In genomic region chr16:19289805-19290490, GRCh38 we compare ENCODE assay signal across 20 cellular contexts. TPM values are rescaled to one million over a fixed set of nuclear protein-coding genes. Genes with fewer than 3 reads are reported as not detected.
DNase-seq lines count a peak whose midpoint lies in the region; ATAC-seq and TF ChIP-seq lines count a peak whose summit lies in the region.
"Had no signal": no experiment of that assay in that cellular context is flagged by ENCODE, and none has a peak within 500 bp of the region (broad histone marks: within the 10 kb centered on the region; RNA-seq: fewer than 3 reads in every experiment).

No MANE protein-coding gene starts in this region.

- H3K4me2 ChIP-seq in SK-N-SH: no peak overlapping the region

- peaks cover 0 to 8% of the 10 kb centered on the region in 2 experiments; a peak in 1 of 4 replicates for H3K4me1 ChIP-seq in SK-N-SH (ENCODE audit: control insufficient read depth in 1 of 2, insufficient read depth in 2 of 2, low read depth in 1 of 2, low read length in 1 of 2)
- no peaks in the 10 kb centered on the region for H3K4me1 ChIP-seq in thyroid gland

- H3F3A ChIP-seq in SK-N-SH (replicated peaks; ENCODE audit: insufficient read depth): no peaks in the 10 kb centered on the region

- H3K4me1 Mint-ChIP-seq in activated T-helper 17 cell treated with anti-CD3 and anti-CD28 coated beads, Interleukin-2, amount 50 U/mL, for 72 hours: peaks cover 11% of the 10 kb centered on the region

- H4K20me1 ChIP-seq in SK-N-SH (ENCODE audit: insufficient read depth): no peaks in the 10 kb centered on the region

- H3K4me3 ChIP-seq in SK-N-SH (ENCODE audit: low read depth in 2 of 2, low read length in 1 of 2) (no peak overlapping the region), thyroid gland (replicated peaks in 1 of 3) (no peak overlapping the region)
- H3K4me3 ChIP-seq: HAP-1 had no signal

- no peaks in the 10 kb centered on the region for H3K36me3 ChIP-seq in SK-N-SH (replicated peaks in 1 of 2; ENCODE audit: control insufficient read depth in 1 of 2, insufficient read depth in 2 of 2, low read length in 1 of 2)
- no peaks in the 10 kb centered on the region for H3K36me3 ChIP-seq in thyroid gland
- H3K36me3 ChIP-seq: HAP-1 had no signal

- no peak overlapping the region for H3K4me3 Mint-ChIP-seq in activated T-helper 17 cell treated with anti-CD3 and anti-CD28 coated beads, Interleukin-2, amount 50 U/mL, for 72 hours
- H3K4me3 Mint-ChIP-seq: CD8-positive, alpha-beta T cell; naive thymus-derived CD4-positive, alpha-beta T cell had no signal

- H2AFZ ChIP-seq in SK-N-SH (ENCODE audit: low read depth): no peak overlapping the region

- no peaks in the 10 kb centered on the region for H3K36me3 Mint-ChIP-seq in activated T-helper 17 cell treated with anti-CD3 and anti-CD28 coated beads, Interleukin-2, amount 50 U/mL, for 72 hours (ENCODE audit: low read depth)
- H3K36me3 Mint-ChIP-seq: CD8-positive, alpha-beta T cell had no signal

- POLR2A ChIA-PET in SK-N-SH (lab: Yijun Ruan, JAX) (no interaction called here), HEK293T (lab: Yijun Ruan, JAX) (no interaction called here)

- H3K79me2 ChIP-seq in SK-N-SH (ENCODE audit: insufficient read depth): no peaks in the 10 kb centered on the region

- ATAC-seq in SK-N-SH treated with all-trans-retinoic acid at 6 μM for 48 hours (no peak), GM21717 (IDR thresholded peaks at IDR 0.05; ENCODE audit: unreplicated experiment) (no peak)
- ATAC-seq in activated T-helper 17 cell treated with anti-CD3 and anti-CD28 coated beads, Interleukin-2, amount 50 U/mL, for 72 hours (replicated peaks): no peak
- ATAC-seq: CD8-positive, alpha-beta T cell; naive thymus-derived CD4-positive, alpha-beta T cell; right cardiac atrium had no signal

- TF ChIP-seq CTCF in SK-N-SH (IDR thresholded peaks at IDR 0.05): no peak
- no peak for TF ChIP-seq CTCF in thyroid gland (IDR thresholded peaks at IDR 0.05)

- H3K9me3 Mint-ChIP-seq in activated T-helper 17 cell treated with anti-CD3 and anti-CD28 coated beads, Interleukin-2, amount 50 U/mL, for 72 hours: no peaks in the 10 kb centered on the region
- H3K9me3 Mint-ChIP-seq: CD8-positive, alpha-beta T cell had no signal

- H3K9me3 ChIP-seq in SK-N-SH (no peaks in the 10 kb centered on the region), thyroid gland (no peaks in the 10 kb centered on the region)
- H3K9me3 ChIP-seq: HAP-1 had no signal

- CTCF ChIA-PET in SK-N-SH (lab: Yijun Ruan, JAX): no interaction called here
- CTCF ChIA-PET in HEK293T (lab: Yijun Ruan, JAX): no interaction called here

- TF ChIP-seq POLR2A in thyroid gland (IDR thresholded peaks at IDR 0.05): no peak

- peak; percentile 16 for DNase-seq in SK-N-SH
- peak; percentile 66 for DNase-seq in left kidney (ENCODE audit: low read depth, low spot score)
- DNase-seq in thyroid gland: peak; percentile 14 to 21
- no peak for DNase-seq in HEK293T (ENCODE audit: extremely low spot score)
- no peak for DNase-seq in NCI-H1930 (lab: John Stamatoyannopoulos, UW)
- DNase-seq: activated CD8-positive, alpha-beta memory T cell treated with anti-CD3 and anti-CD28 coated beads for 24 hours; CD8-positive, alpha-beta T cell; GF-D8; naive thymus-derived CD4-positive, alpha-beta T cell; NCI-H1694 treated with DMSO at 0.1 percent for 48 hours; NCI-H774 had no signal

- peak overlapping the region; percentile 23 for H3K27ac Mint-ChIP-seq in activated T-helper 17 cell treated with anti-CD3 and anti-CD28 coated beads, Interleukin-2, amount 50 U/mL, for 72 hours
- H3K27ac Mint-ChIP-seq: CD8-positive, alpha-beta T cell; naive thymus-derived CD4-positive, alpha-beta T cell had no signal

- H3K27ac ChIP-seq in SK-N-SH (ENCODE audit: low read depth in 2 of 2, low read length in 1 of 2) (no peak overlapping the region), thyroid gland (no peak overlapping the region)
- H3K27ac ChIP-seq: VCaP had no signal

- H3K27me3 ChIP-seq in SK-N-SH (ENCODE audit: insufficient read depth): no peaks in the 10 kb centered on the region
- no peaks in the 10 kb centered on the region for H3K27me3 ChIP-seq in thyroid gland

- H3K9ac ChIP-seq in SK-N-SH: no peak overlapping the region

- no peak for TF ChIP-seq RAD21 in SK-N-SH (IDR thresholded peaks at IDR 0.05; ENCODE audit: low read length)

- H3K27me3 Mint-ChIP-seq in activated T-helper 17 cell treated with anti-CD3 and anti-CD28 coated beads, Interleukin-2, amount 50 U/mL, for 72 hours: peaks cover 14% of the 10 kb centered on the region

- intact Hi-C loops in thyroid gland (cut with DNase I): no loop called here

- no peaks in the 10 kb centered on the region for H3K9me2 ChIP-seq in SK-N-SH

- 27% methylated on average over 4 of the region's 7 CpGs for WGBS in SK-N-SH (ENCODE audit: low lambda C conversion rate)
- WGBS in thyroid gland, 2 donors: 32 to 45% methylated on average over 5 to 7 of the region's 7 CpGs

- TF ChIP-seq EP300 in SK-N-SH (IDR thresholded peaks at IDR 0.05; ENCODE audit: borderline replicate concordance in 1 of 2, low read depth in 1 of 2, low read length in 1 of 2): no peak

TF ChIP-seq in SK-N-SH, 30 proteins besides CTCF, POLR2A, EP300 and RAD21 (continues in another document):
- TF ChIP-seq FOSL2 (IDR thresholded peaks at IDR 0.05; ENCODE audit: borderline replicate concordance, low read depth) (no peak), GATA2 (CRISPR knock-in tag; IDR thresholded peaks at IDR 0.05) (no peak), TAF1 (IDR thresholded peaks at IDR 0.05; ENCODE audit: borderline replicate concordance, low read depth, low read length) (no peak), SIN3A (IDR thresholded peaks at IDR 0.05; ENCODE audit: borderline replicate concordance, low read depth, low read length) (no peak), USF2 (IDR thresholded peaks at IDR 0.05; ENCODE audit: borderline replicate concordance, low read depth, low read length) (no peak)

TF ChIP-seq in SK-N-SH treated with all-trans-retinoic acid at 6 μM for 48 hours, 23 proteins besides CTCF, POLR2A, EP300 and RAD21:
- TF ChIP-seq ZNF8 (CRISPR knock-in tag; IDR thresholded peaks at IDR 0.05): no peak
- no peak for TF ChIP-seq ZC3H10 (CRISPR knock-in tag; IDR thresholded peaks at IDR 0.05)
- no peak for TF ChIP-seq ZFP30 (CRISPR knock-in tag; IDR thresholded peaks at IDR 0.05)
- no peak for TF ChIP-seq ISL1 (CRISPR knock-in tag; IDR thresholded peaks at IDR 0.05)

TF ChIP-seq in HEK293T, 16 proteins besides CTCF, POLR2A, EP300 and RAD21:
- no peak for TF ChIP-seq TARDBP (IDR thresholded peaks at IDR 0.05)
- no peak for TF ChIP-seq SUZ12 (IDR thresholded peaks at IDR 0.05)
- no peak for TF ChIP-seq NFRKB (IDR thresholded peaks at IDR 0.05)
- TF ChIP-seq CTBP1 (IDR thresholded peaks at IDR 0.05; ENCODE audit: borderline replicate concordance): no peak
- TF ChIP-seq PKNOX1 (IDR thresholded peaks at IDR 0.05): no peak
- no peak for TF ChIP-seq LEF1 (IDR thresholded peaks at IDR 0.05; ENCODE audit: borderline replicate concordance)
- no peak for TF ChIP-seq SP1 (IDR thresholded peaks at IDR 0.05)
- TF ChIP-seq HDGF (IDR thresholded peaks at IDR 0.05; ENCODE audit: borderline replicate concordance): no peak
- TF ChIP-seq ARNT (IDR thresholded peaks at IDR 0.05): no peak
- TF ChIP-seq BHLHE40 (IDR thresholded peaks at IDR 0.05; ENCODE audit: borderline replicate concordance): no peak
- TF ChIP-seq ZNF384 (IDR thresholded peaks at IDR 0.05): no peak
- no peak for TF ChIP-seq FOXK2 (IDR thresholded peaks at IDR 0.05)
- TF ChIP-seq FOXM1 (IDR thresholded peaks at IDR 0.05; ENCODE audit: borderline replicate concordance): no peak
- TF ChIP-seq ELF4 (IDR thresholded peaks at IDR 0.05): no peak
- TF ChIP-seq FOXA1 (IDR thresholded peaks at IDR 0.05): no peak
- TF ChIP-seq L3MBTL2 (conservative IDR thresholded peaks at IDR 0.05): no peak

RNA-seq across cellular contexts. Expression of gene CLEC19A, which starts 4.4 kb away (rescaled TPM):
- not detected in 2 replicates for polyA plus RNA-seq in SK-N-SH (2012; rRNA removed)
- polyA plus RNA-seq in SK-N-SH (2012; cell fraction: cytosol; rRNA removed): not detected in 2 replicates
- polyA plus RNA-seq in SK-N-SH (2012; cell fraction: nucleus; rRNA removed): not detected in 2 replicates
- total RNA-seq in activated T-helper 17 cell treated with anti-CD3 and anti-CD28 coated beads, Interleukin-2, amount 50 U/mL, for 72 hours: not detected
- not detected for total RNA-seq in thyroid gland
- total RNA-seq: CD8-positive, alpha-beta T cell; chondrocyte; lung microvascular endothelial cell; naive thymus-derived CD4-positive, alpha-beta T cell; right cardiac atrium; RPMI7951 had no signal
- polyA plus RNA-seq: naive thymus-derived CD4-positive, alpha-beta T cell; right cardiac atrium had no signal

Comparison
In these comparisons a context has a peak if more than half of its experiments do, and no peak if none do; other contexts are left out.
1. DNase-seq: peak in SK-N-SH (single experiment), left kidney (single experiment) and thyroid gland (2 of 2); none in HEK293T (single experiment) and NCI-H1930 (0 of 2).